8 cellular contexts compared by ENCODE assay signal in the genomic region with DNA sequence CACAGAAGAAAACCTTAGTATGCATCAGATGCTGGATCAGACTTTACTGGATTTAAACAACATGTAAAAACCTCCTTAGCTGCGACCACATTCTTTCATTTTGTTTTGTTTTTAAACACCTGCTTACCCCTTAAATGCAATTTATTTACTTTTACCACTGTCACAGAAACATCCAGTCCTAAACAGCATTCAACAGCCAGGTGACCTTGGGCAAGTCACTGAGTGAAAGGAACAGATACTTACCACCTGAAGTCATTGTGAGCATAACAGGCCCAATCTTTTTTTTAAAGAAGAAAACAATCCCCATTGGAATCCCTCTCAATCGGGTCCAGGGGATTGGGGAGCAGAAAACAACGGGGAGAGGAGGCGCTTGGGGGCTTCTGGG. TPM values are rescaled to one million over a fixed set of nuclear protein-coding genes. Genes with fewer than 3 reads are reported as not detected.
DNase-seq lines count a peak whose midpoint lies in the region; ATAC-seq and TF ChIP-seq lines count a peak whose summit lies in the region.

No MANE protein-coding gene starts in this region.

- peaks cover 19% of the 10 kb centered on the region for H3K36me3 Mint-ChIP-seq in activated naive CD4-positive, alpha-beta T cell treated with anti-CD3 and anti-CD28 coated beads, Interleukin-2, amount 10 ng/mL, durations not matched to agents 7 days and 5 days
- peaks cover 3% of the 10 kb centered on the region for H3K36me3 Mint-ChIP-seq in natural killer cell treated with Interleukin-12 subunit alpha and Interleukin-12 subunit beta and Interleukin-15 and Interleukin-18, amount 100 ng/mL, for 72 hours

- H3K27me3 Mint-ChIP-seq in activated naive CD4-positive, alpha-beta T cell treated with anti-CD3 and anti-CD28 coated beads, Interleukin-2, amount 10 ng/mL, durations not matched to agents 7 days and 5 days: peaks cover 9% of the 10 kb centered on the region
- H3K27me3 Mint-ChIP-seq in natural killer cell treated with Interleukin-12 subunit alpha and Interleukin-12 subunit beta and Interleukin-15 and Interleukin-18, amount 100 ng/mL, for 72 hours: no peaks in the 10 kb centered on the region

- no peak for ATAC-seq in natural killer cell treated with Interleukin-12 subunit alpha and Interleukin-12 subunit beta and Interleukin-15 and Interleukin-18, amount 100 ng/mL, for 72 hours

- no peaks in the 10 kb centered on the region for H3K9me3 Mint-ChIP-seq in activated naive CD4-positive, alpha-beta T cell treated with anti-CD3 and anti-CD28 coated beads, Interleukin-2, amount 10 ng/mL, durations not matched to agents 7 days and 5 days
- H3K9me3 Mint-ChIP-seq in natural killer cell treated with Interleukin-12 subunit alpha and Interleukin-12 subunit beta and Interleukin-15 and Interleukin-18, amount 100 ng/mL, for 72 hours: no peaks in the 10 kb centered on the region

- H3K27ac Mint-ChIP-seq in activated naive CD4-positive, alpha-beta T cell treated with anti-CD3 and anti-CD28 coated beads, Interleukin-2, amount 10 ng/mL, durations not matched to agents 7 days and 5 days: peak overlapping the region; percentile 66
- H3K27ac Mint-ChIP-seq in natural killer cell treated with Interleukin-12 subunit alpha and Interleukin-12 subunit beta and Interleukin-15 and Interleukin-18, amount 100 ng/mL, for 72 hours: peak overlapping the region; percentile 87 to 89

- H3K4me3 Mint-ChIP-seq in activated naive CD4-positive, alpha-beta T cell treated with anti-CD3 and anti-CD28 coated beads, Interleukin-2, amount 10 ng/mL, durations not matched to agents 7 days and 5 days: peak overlapping the region; percentile 84
- H3K4me3 Mint-ChIP-seq in natural killer cell treated with Interleukin-12 subunit alpha and Interleukin-12 subunit beta and Interleukin-15 and Interleukin-18, amount 100 ng/mL, for 72 hours: peak overlapping the region; percentile 100

- CTCF ChIA-PET in activated naive CD4-positive, alpha-beta T cell treated with anti-CD3 and anti-CD28 coated beads, Interleukin-2, amount 10 ng/mL, durations not matched to agents 7 days and 5 days (lab: Charles Lee): interaction anchor here (0.8 to 2.2 kb wide), 4 partner anchors 16 to 57 kb away, joined by 3 to 11 read pairs (median 5); no protein-coding TSS in a partner anchor

- TF ChIP-seq CTCF in choroid plexus epithelial cell (conservative IDR thresholded peaks at IDR 0.05; ENCODE audit: low read depth, low read length): no peak

- peaks cover 26% of the 10 kb centered on the region for H3K4me1 Mint-ChIP-seq in activated naive CD4-positive, alpha-beta T cell treated with anti-CD3 and anti-CD28 coated beads, Interleukin-2, amount 10 ng/mL, durations not matched to agents 7 days and 5 days
- peaks cover 28 to 29% of the 10 kb centered on the region in 2 donors for H3K4me1 Mint-ChIP-seq in natural killer cell treated with Interleukin-12 subunit alpha and Interleukin-12 subunit beta and Interleukin-15 and Interleukin-18, amount 100 ng/mL, for 72 hours (ENCODE audit: low read depth in 2 of 2)

- H3K4me3 ChIP-seq in choroid plexus epithelial cell (ENCODE audit: low read depth, low read length): peak overlapping the region; percentile 94

- no peak for DNase-seq in activated naive CD4-positive, alpha-beta T cell treated with anti-CD3 and anti-CD28 coated beads, Interleukin-2, amount 10 ng/mL, durations not matched to agents 7 days and 5 days
- no peak for DNase-seq in activated naive CD4-positive, alpha-beta T cell treated with Interleukin-2 at 50 U/mL for 16 hours
- DNase-seq in HuH-7.5 (ENCODE audit: low spot score) (peak; percentile 13), choroid plexus epithelial cell (ENCODE audit: low read depth) (no peak), NCI-H146 treated with DMSO at 0.1 percent for 48 hours (lab: John Stamatoyannopoulos, UW; ENCODE audit: unreplicated experiment) (no peak), NCI-H1436 treated with DMSO at 0.1 percent for 48 hours (lab: John Stamatoyannopoulos, UW) (no peak)
- no peak for DNase-seq in natural killer cell treated with Interleukin-12 subunit alpha and Interleukin-12 subunit beta and Interleukin-15 and Interleukin-18, amount 100 ng/mL, for 72 hours (ENCODE audit: low spot score)
- DNase-seq in stimulated activated CD4-positive, alpha-beta T cell treated with anti-CD3 and anti-CD28 coated beads, Interleukin-12 subunit alpha, Interleukin-12 subunit beta, amount 100 ng/mL, for 4 hours: no peak

RNA-seq across cellular contexts. Expression of gene STARD5, which starts 0.4 kb away (rescaled TPM):
- total RNA-seq in natural killer cell treated with Interleukin-12 subunit alpha and Interleukin-12 subunit beta and Interleukin-15 and Interleukin-18, amount 100 ng/mL, for 72 hours: 1 to 10 TPM; 6.2 to 7.8 TPM

RNA-seq across cellular contexts. Expression of gene TMC3, which starts 50.5 kb away (rescaled TPM):
- not detected for total RNA-seq in natural killer cell treated with Interleukin-12 subunit alpha and Interleukin-12 subunit beta and Interleukin-15 and Interleukin-18, amount 100 ng/mL, for 72 hours
